In genomic region chr4:186651181-186651603, GRCh38 we compare ENCODE assay signal across 10 cellular contexts.
DNase-seq lines count a peak whose midpoint lies in the region; ATAC-seq and TF ChIP-seq lines count a peak whose summit lies in the region.
"Had no signal": no experiment of that assay in that cellular context is flagged by ENCODE, and none has a peak within 500 bp of the region (broad histone marks: within the 10 kb centered on the region; RNA-seq: fewer than 3 reads in every experiment).

No MANE protein-coding gene starts in this region.

- in situ Hi-C loops in G401 (cut with HindIII; ENCODE audit: low sequenced_read_pairs), result no loop called here

- peak overlapping the region; percentile 51 for H3K4me3 ChIP-seq in retinal pigment epithelial cell (ENCODE audit: low read length)

- ATAC-seq in HG02870 (IDR thresholded peaks at IDR 0.05; ENCODE audit: unreplicated experiment) (no peak), GM21390 (IDR thresholded peaks at IDR 0.05; ENCODE audit: unreplicated experiment) (no peak), HG02840 (IDR thresholded peaks at IDR 0.05; ENCODE audit: low FRiP score, unreplicated experiment) (no peak)

- DNase-seq in G401 (ENCODE audit: low spot score) (peak; percentile 67), NCI-H748 treated with DMSO at 0.1 percent for 48 hours (lab: John Stamatoyannopoulos, UW) (peak; percentile 3), globus pallidus (ENCODE audit: low spot score) (peak; percentile 75), retinal pigment epithelial cell (ENCODE audit: low read depth) (no peak)
- DNase-seq in effector CD8-positive, alpha-beta T cell (lab: John Stamatoyannopoulos, UW), result no peak
- DNase-seq: activated CD8-positive, alpha-beta memory T cell treated with anti-CD3 and anti-CD28 coated beads, Interleukin-2, amount 50 U/mL, for 4 hours; erythroblast had no signal

- no peak for TF ChIP-seq CTCF in retinal pigment epithelial cell (conservative IDR thresholded peaks at IDR 0.05; ENCODE audit: low read depth, low read length)

Comparison
In these comparisons a context has a peak if more than half of its experiments do, and no peak if none do; other contexts are left out.
1. DNase-seq: peak in G401 (single experiment), NCI-H748 treated with DMSO at 0.1 percent for 48 hours (single experiment) and globus pallidus (single experiment); none in retinal pigment epithelial cell (single experiment) and effector CD8-positive, alpha-beta T cell (single experiment).